ENCODE assay signal across 1 cellular context in genomic region chr1:93608188-93609109, GRCh38.
TF ChIP-seq lines count a peak whose summit lies in the region.

No MANE protein-coding gene starts in this region.

TF ChIP-seq in GM23338, 12 proteins besides CTCF, POLR2A, EP300 and RAD21 (continued from another document):
- TF ChIP-seq ZNF462 (CRISPR knock-in tag; IDR thresholded peaks at IDR 0.05), result no peak
- no peak for TF ChIP-seq POLR2AphosphoS5 (IDR thresholded peaks at IDR 0.05; ENCODE audit: low read depth)
